In genomic region chr6:111588366-111588765, GRCh38 we compare ENCODE assay signal across 15 cellular contexts. TPM values are rescaled to one million over a fixed set of nuclear protein-coding genes. Genes with fewer than 3 reads are reported as not detected.
DNase-seq lines count a peak whose midpoint lies in the region; ATAC-seq and TF ChIP-seq lines count a peak whose summit lies in the region.
"Had no signal": no experiment of that assay in that cellular context is flagged by ENCODE, and none has a peak within 500 bp of the region (broad histone marks: within the 10 kb centered on the region; RNA-seq: fewer than 3 reads in every experiment).

No MANE protein-coding gene starts in this region.

- no peak overlapping the region for H3K4me3 Mint-ChIP-seq in Calu3 (ENCODE audit: low read depth, unreplicated experiment)
- no peak overlapping the region for H3K4me3 Mint-ChIP-seq in stimulated activated memory B cell treated with anti-CD40 and anti-IgM and Interleukin-4, amounts not matched to agents 10 μg/mL and 1 μg/mL and 100 μg/mL, for 72 hours
- H3K4me3 Mint-ChIP-seq: mesothelial cell of epicardium had no signal

- no peak overlapping the region for H4K12ac ChIP-seq in trophoblast cell (ENCODE audit: low read depth, low read length)

- no peak overlapping the region for H4K91ac ChIP-seq in trophoblast cell (ENCODE audit: low read depth, low read length)

- no peak overlapping the region for H2BK120ac ChIP-seq in trophoblast cell (ENCODE audit: insufficient read depth, low read length, poor library complexity)

- H3K4me3 ChIP-seq in adrenal gland (no peak overlapping the region), trophoblast cell (ENCODE audit: low read depth, low read length) (no peak overlapping the region), thyroid gland (replicated peaks in 1 of 3) (no peak overlapping the region), left lung (no peak overlapping the region)
- H3K4me3 ChIP-seq: heart left ventricle had no signal

- CTCF ChIA-PET in Calu3 (lab: Charles Lee) = interaction anchor here (0.6 kb wide), 1 partner anchor 579 kb away, joined by 3 read pairs; no protein-coding TSS in a partner anchor

- WGBS in adrenal gland, 4 donors = 87 to 94% (median 90%) methylated on average over 5 of the region's 5 CpGs
- WGBS in trophoblast cell (ENCODE audit: extremely low coverage, insufficient coverage, insufficient read length) = no CpG with 5 or more reads among the region's 5 CpGs
- WGBS in thyroid gland, 2 donors = 95 to 96% methylated on average over 5 of the region's 5 CpGs

- no peak overlapping the region for H4K8ac ChIP-seq in trophoblast cell (ENCODE audit: low read depth, low read length)

- intact Hi-C loops in Calu3 (cut with micrococcal nuclease; ENCODE audit: unreplicated experiment) (loop anchor here (5.0 to 10.0 kb wide), 3 partner anchors 54 to 456 kb away; partner anchors contain the start of gene REV3L), adrenal gland (cut with DNase I) (no loop called here), thyroid gland (cut with DNase I) (no loop called here), left lung (cut with DNase I) (no loop called here)

- H2BK12ac ChIP-seq in trophoblast cell (ENCODE audit: low read length) = no peak overlapping the region

- ATAC-seq in foreskin keratinocyte = no peak
- ATAC-seq in stimulated activated memory B cell treated with anti-CD40 and anti-IgM and Interleukin-4, amounts not matched to agents 10 μg/mL and 1 μg/mL and 100 μg/mL, for 72 hours = no peak
- ATAC-seq in left lung = no peak
- ATAC-seq: heart left ventricle had no signal

- H3K79me1 ChIP-seq in trophoblast cell (ENCODE audit: low read length) = no peaks in the 10 kb centered on the region

- H3K27ac ChIP-seq in adrenal gland (peak overlapping the region in 4 of 5 donors; percentile 14 to 93 (median 90)), foreskin keratinocyte (peak overlapping the region; percentile 94), trophoblast cell (ENCODE audit: low read depth, low read length) (no peak overlapping the region), thyroid gland (no peak overlapping the region), left lung (no peak overlapping the region)

- no peaks in the 10 kb centered on the region for H3K27me3 Mint-ChIP-seq in Calu3 (ENCODE audit: unreplicated experiment)
- H3K27me3 Mint-ChIP-seq in stimulated activated memory B cell treated with anti-CD40 and anti-IgM and Interleukin-4, amounts not matched to agents 10 μg/mL and 1 μg/mL and 100 μg/mL, for 72 hours = no peaks in the 10 kb centered on the region

- no peak overlapping the region for H2AFZ ChIP-seq in trophoblast cell (ENCODE audit: insufficient read depth, low read length, poor library complexity)

- no peak for TF ChIP-seq POLR2A in adrenal gland (IDR thresholded peaks at IDR 0.05)
- TF ChIP-seq POLR2A in thyroid gland (IDR thresholded peaks at IDR 0.05) = no peak

- peaks cover 71% of the 10 kb centered on the region for H3K4me1 Mint-ChIP-seq in Calu3 (ENCODE audit: low read depth, unreplicated experiment)
- peaks cover 26% of the 10 kb centered on the region for H3K4me1 Mint-ChIP-seq in stimulated activated memory B cell treated with anti-CD40 and anti-IgM and Interleukin-4, amounts not matched to agents 10 μg/mL and 1 μg/mL and 100 μg/mL, for 72 hours

- TF ChIP-seq CTCF in Calu3 (IDR thresholded peaks at IDR 0.05; ENCODE audit: unreplicated experiment) (no peak), adrenal gland (IDR thresholded peaks at IDR 0.05) (no peak), foreskin keratinocyte (conservative IDR thresholded peaks at IDR 0.05) (no peak), thyroid gland (IDR thresholded peaks at IDR 0.05) (no peak), left lung (IDR thresholded peaks at IDR 0.05) (no peak)

- peaks cover 42% of the 10 kb centered on the region for H3K36me3 Mint-ChIP-seq in Calu3 (ENCODE audit: insufficient read depth, unreplicated experiment)
- peaks cover 44% of the 10 kb centered on the region for H3K36me3 Mint-ChIP-seq in stimulated activated memory B cell treated with anti-CD40 and anti-IgM and Interleukin-4, amounts not matched to agents 10 μg/mL and 1 μg/mL and 100 μg/mL, for 72 hours

- H3K27me3 ChIP-seq in adrenal gland (no peaks in the 10 kb centered on the region), foreskin keratinocyte (no peaks in the 10 kb centered on the region), trophoblast cell (ENCODE audit: insufficient read depth, low read length) (no peaks in the 10 kb centered on the region), thyroid gland (no peaks in the 10 kb centered on the region), left lung (no peaks in the 10 kb centered on the region)
- H3K27me3 ChIP-seq: heart left ventricle had no signal

- peak overlapping the region; percentile 57 for H3K27ac Mint-ChIP-seq in Calu3 (ENCODE audit: unreplicated experiment)
- H3K27ac Mint-ChIP-seq in stimulated activated memory B cell treated with anti-CD40 and anti-IgM and Interleukin-4, amounts not matched to agents 10 μg/mL and 1 μg/mL and 100 μg/mL, for 72 hours = peak overlapping the region; percentile 10
- H3K27ac Mint-ChIP-seq: mesothelial cell of epicardium had no signal

- H3K9me3 ChIP-seq in adrenal gland (replicated peaks in 1 of 3) = no peaks in the 10 kb centered on the region
- H3K9me3 ChIP-seq in trophoblast cell (ENCODE audit: insufficient read depth, low read depth, low read length) = no peaks in the 10 kb centered on the region
- no peaks in the 10 kb centered on the region for H3K9me3 ChIP-seq in thyroid gland
- no peaks in the 10 kb centered on the region for H3K9me3 ChIP-seq in left lung
- H3K9me3 ChIP-seq: heart left ventricle had no signal

- no peaks in the 10 kb centered on the region for H3K79me2 ChIP-seq in trophoblast cell (ENCODE audit: control insufficient read depth, insufficient read depth, low read length, poor library complexity)

- H3K4me2 ChIP-seq in trophoblast cell (ENCODE audit: low read length) = no peak overlapping the region

- no peak overlapping the region for H3K23ac ChIP-seq in trophoblast cell (ENCODE audit: low read length)

- H3K18ac ChIP-seq in trophoblast cell (ENCODE audit: low read length) = no peak overlapping the region

- no peak overlapping the region for H2AK5ac ChIP-seq in trophoblast cell (ENCODE audit: low read length)

- no peaks in the 10 kb centered on the region for H3K9me3 Mint-ChIP-seq in Calu3 (ENCODE audit: low read depth, unreplicated experiment)
- H3K9me3 Mint-ChIP-seq in stimulated activated memory B cell treated with anti-CD40 and anti-IgM and Interleukin-4, amounts not matched to agents 10 μg/mL and 1 μg/mL and 100 μg/mL, for 72 hours = no peaks in the 10 kb centered on the region
- H3K9me3 Mint-ChIP-seq: mesothelial cell of epicardium had no signal

- DNase-seq in Calu3 (no peak), adrenal gland (no peak), foreskin keratinocyte (no peak), trophoblast cell (no peak), thyroid gland (no peak), left lung (no peak)
- DNase-seq in NK-92 treated with Interleukin-12 subunit alpha and Interleukin-12 subunit beta, amount 100 ng/mL, for 24 hours (lab: John Stamatoyannopoulos, UW) = no peak
- DNase-seq: activated T-cell treated with anti-CD3 and anti-CD28 coated beads, Interleukin-2, amount 50 U/mL, for 48 hours; amniotic stem cell; COR-L47; EL; heart left ventricle; NCI-H82 had no signal

- no peak overlapping the region for H3K14ac ChIP-seq in trophoblast cell (ENCODE audit: low read length)

- no peak overlapping the region for H3K4ac ChIP-seq in trophoblast cell (ENCODE audit: low read depth, low read length)

- no peak overlapping the region for H2BK5ac ChIP-seq in trophoblast cell (ENCODE audit: low read depth, low read length, poor library complexity)

- no TSS peak for BruUV-seq in Calu3 (replicated peaks; lab: Mats Ljungman, UMichigan)

- no peak overlapping the region for H3K9ac ChIP-seq in trophoblast cell (ENCODE audit: low read length)

- peaks cover 32 to 90% of the 10 kb centered on the region in 2 donors for H3K4me1 ChIP-seq in adrenal gland (replicated peaks in 1 of 2)
- H3K4me1 ChIP-seq in foreskin keratinocyte = peaks cover 66% of the 10 kb centered on the region
- peaks cover 7 to 8% of the 10 kb centered on the region in 2 experiments for H3K4me1 ChIP-seq in trophoblast cell (ENCODE audit: control insufficient read depth in 1 of 2, insufficient read depth in 2 of 2, low read length in 2 of 2)
- H3K4me1 ChIP-seq in thyroid gland = peaks cover 13 to 54% of the 10 kb centered on the region in 2 donors
- peaks cover 43 to 60% of the 10 kb centered on the region in 2 donors for H3K4me1 ChIP-seq in left lung

- no peaks in the 10 kb centered on the region for H3K36me3 ChIP-seq in adrenal gland (replicated peaks in 1 of 2)
- H3K36me3 ChIP-seq in trophoblast cell (ENCODE audit: control insufficient read depth in 1 of 2, insufficient read depth in 2 of 2, low read length in 2 of 2) = peaks cover 6 to 8% of the 10 kb centered on the region in 2 experiments
- H3K36me3 ChIP-seq in thyroid gland = no peaks in the 10 kb centered on the region
- H3K36me3 ChIP-seq in left lung = peaks cover 0 to 8% of the 10 kb centered on the region in 2 donors

RNA-seq across cellular contexts. Expression of gene TRAF3IP2, which starts 17.3 kb away (rescaled TPM):
- 39.2 and 42.0 TPM in 2 replicates for total RNA-seq in Calu3 (2022)
- total RNA-seq in adrenal gland = 10 to 100 TPM; 35.7 to 53.7 (median 46.2) TPM
- 10 to 100 TPM; 32.9 to 70.8 (median 56.9) TPM for polyA plus RNA-seq in adrenal gland
- total RNA-seq in foreskin keratinocyte = 85.1 and 98.9 TPM in 2 replicates
- polyA plus RNA-seq in foreskin keratinocyte = 73.2 and 77.9 TPM in 2 replicates
- 17.6 and 19.0 TPM in 2 replicates for polyA plus RNA-seq in trophoblast cell (2013)
- total RNA-seq in thyroid gland = 10 to 100 TPM; 33.2 to 39.6 (median 37.0) TPM
- 10 to 100 TPM; 25.6 to 26.2 TPM for total RNA-seq in left lung

Comparison
In these comparisons a context has a peak if more than half of its experiments do, and no peak if none do; other contexts are left out.
1. H3K27ac ChIP-seq: peak in adrenal gland (4 of 5) and foreskin keratinocyte (single experiment); none in trophoblast cell (single experiment), thyroid gland (0 of 3) and left lung (0 of 2).